ENCODE assay signal across 9 cellular contexts in the genomic region with DNA sequence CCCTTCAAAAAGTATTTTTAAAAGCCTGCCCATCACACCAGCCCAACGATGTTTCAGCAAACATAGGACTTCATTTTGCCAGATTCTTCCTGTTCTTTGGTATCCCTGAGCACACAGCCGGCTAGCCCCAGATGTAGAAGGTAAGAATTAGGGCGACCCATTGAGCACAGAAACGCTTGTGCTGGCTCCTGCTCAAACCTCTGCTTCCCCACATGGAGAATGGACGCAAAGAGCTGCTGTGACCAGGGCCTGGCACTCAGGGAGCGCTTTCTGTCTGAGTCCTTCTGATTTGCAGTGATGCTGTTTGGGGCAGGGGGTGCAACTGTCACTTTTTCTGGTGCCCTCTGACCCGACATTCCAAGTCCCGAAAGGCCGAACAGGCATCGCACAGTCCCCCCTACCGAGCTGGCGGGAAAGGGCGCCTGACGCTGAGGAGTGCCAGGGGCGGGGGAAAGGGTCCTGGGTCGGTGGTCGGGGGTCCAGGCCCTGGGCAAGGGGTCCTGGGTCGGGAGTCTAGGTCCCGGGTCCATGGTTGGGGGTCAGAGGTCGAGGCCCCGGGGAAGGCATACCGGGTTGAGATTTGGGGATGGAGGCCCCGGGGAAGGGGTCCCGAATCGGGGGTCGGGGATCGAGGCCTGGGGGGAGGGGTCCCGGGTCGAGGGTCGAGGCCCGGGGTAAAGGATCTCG. TPM values are rescaled to one million over a fixed set of nuclear protein-coding genes. Genes with fewer than 3 reads are reported as not detected.
DNase-seq lines count a peak whose midpoint lies in the region; ATAC-seq and TF ChIP-seq lines count a peak whose summit lies in the region.
"Had no signal": no experiment of that assay in that cellular context is flagged by ENCODE, and none has a peak within 500 bp of the region (broad histone marks: within the 10 kb centered on the region; RNA-seq: fewer than 3 reads in every experiment).

No MANE protein-coding gene starts in this region.

- H3K9me3 Mint-ChIP-seq in CD4-positive, alpha-beta memory T cell: no peaks in the 10 kb centered on the region

- H3K4me3 ChIP-seq in CD4-positive, alpha-beta memory T cell (ENCODE audit: low read length in 2 of 2): peak overlapping the region in 1 of 2 donors; percentile 92
- H3K4me3 ChIP-seq in RWPE2 (ENCODE audit: severe bottlenecking): peak overlapping the region; percentile 89
- H3K4me3 ChIP-seq in esophagus squamous epithelium: peak overlapping the region; percentile 91 to 99 (median 98)
- H3K4me3 ChIP-seq in ovary: peak overlapping the region; percentile 83

- TF ChIP-seq EP300 in ovary (IDR thresholded peaks at IDR 0.05): no peak

- TF ChIP-seq POLR2A in esophagus squamous epithelium (IDR thresholded peaks at IDR 0.05) (no peak), ovary (IDR thresholded peaks at IDR 0.05) (no peak)

- H3K36me3 ChIP-seq in CD4-positive, alpha-beta memory T cell (ENCODE audit: insufficient read depth, low read length): no peaks in the 10 kb centered on the region
- H3K36me3 ChIP-seq in RWPE2 (ENCODE audit: low read depth) (peaks cover 39% of the 10 kb centered on the region), esophagus squamous epithelium (peaks cover 0 to 45% (median 4%) of the 10 kb centered on the region in 3 donors), ovary (no peaks in the 10 kb centered on the region)

- ATAC-seq in RWPE2 (ENCODE audit: low read depth) (no peak), GM21576 (IDR thresholded peaks at IDR 0.05; ENCODE audit: unreplicated experiment) (no peak), HG03108 (IDR thresholded peaks at IDR 0.05; ENCODE audit: unreplicated experiment) (no peak), GM18873 (IDR thresholded peaks at IDR 0.05; ENCODE audit: low FRiP score, unreplicated experiment) (no peak)

- no peaks in the 10 kb centered on the region for H3K27me3 ChIP-seq in CD4-positive, alpha-beta memory T cell (ENCODE audit: insufficient read depth, low read length)
- H3K27me3 ChIP-seq in RWPE2 (ENCODE audit: insufficient read depth, poor library complexity, severe bottlenecking) (no peaks in the 10 kb centered on the region), esophagus squamous epithelium (no peaks in the 10 kb centered on the region), ovary (no peaks in the 10 kb centered on the region)

- H3K27me3 Mint-ChIP-seq in CD4-positive, alpha-beta memory T cell: no peaks in the 10 kb centered on the region

- DNase-seq in CD4-positive, alpha-beta memory T cell: no peak
- no peak for DNase-seq in RWPE2 (ENCODE audit: low spot score)
- no peak for DNase-seq in esophagus squamous epithelium (lab: John Stamatoyannopoulos, UW)
- DNase-seq in ovary: peak in 4 of 5 donors; percentile 30 to 54 (median 50)
- no peak for DNase-seq in stimulated activated CD4-positive, alpha-beta T cell treated with anti-CD3 and anti-CD28 coated beads, Interleukin-1b, Interleukin-23, amount 100 ng/mL, for 48 hours
- DNase-seq: NCI-H82 had no signal

- H3K4me3 Mint-ChIP-seq in CD4-positive, alpha-beta memory T cell: peak overlapping the region; percentile 72 to 91 (median 80)

- H3K27ac Mint-ChIP-seq in CD4-positive, alpha-beta memory T cell: peak overlapping the region; percentile 74 to 92 (median 88)

- peaks cover 8 to 23% of the 10 kb centered on the region in 2 donors for H3K36me3 Mint-ChIP-seq in CD4-positive, alpha-beta memory T cell

- TF ChIP-seq CTCF in RWPE2 (IDR thresholded peaks at IDR 0.05; ENCODE audit: poor library complexity, severe bottlenecking) (no peak), esophagus squamous epithelium (IDR thresholded peaks at IDR 0.05) (no peak), ovary (IDR thresholded peaks at IDR 0.05) (no peak)

- WGBS in esophagus squamous epithelium, 2 donors: 56 to 61% methylated on average over 4 to 8 of the region's 32 CpGs
- WGBS in ovary, 3 donors: 22 to 24% (median 24%) methylated on average over 22 to 32 of the region's 32 CpGs

- H3K4me1 Mint-ChIP-seq in CD4-positive, alpha-beta memory T cell: peaks cover 13 to 46% (median 26%) of the 10 kb centered on the region in 4 donors

- H3K9me3 ChIP-seq in CD4-positive, alpha-beta memory T cell (ENCODE audit: control insufficient read depth in 1 of 2, low read length in 2 of 2): no peaks in the 10 kb centered on the region
- H3K9me3 ChIP-seq in RWPE2 (ENCODE audit: severe bottlenecking) (no peaks in the 10 kb centered on the region), esophagus squamous epithelium (no peaks in the 10 kb centered on the region), ovary (no peaks in the 10 kb centered on the region)

- intact Hi-C loops in CD4-positive, alpha-beta memory T cell (cut with micrococcal nuclease): loop anchor here (1.0 kb wide), 2 partner anchors 30 to 45 kb away; a partner anchor contains a TSS
- intact Hi-C loops in esophagus squamous epithelium (cut with DNase I): no loop called here
- intact Hi-C loops in ovary (cut with DNase I): no loop called here

- CTCF ChIA-PET in CD4-positive, alpha-beta memory T cell (lab: Charles Lee; ENCODE audit: partially characterized antibody): interaction anchor here (3.1 kb wide), 1 partner anchor 43 kb away, joined by 10 read pairs; no protein-coding TSS in a partner anchor

- POLR2A ChIA-PET in CD4-positive, alpha-beta memory T cell (lab: Charles Lee; ENCODE audit: partially characterized antibody): interaction anchor here (0.8 to 1.7 kb wide), 3 partner anchors 11 to 44 kb away, joined by 3 to 11 read pairs (median 4); a partner anchor contains a TSS

- H3K4me1 ChIP-seq in CD4-positive, alpha-beta memory T cell (ENCODE audit: insufficient read depth, low read length): peaks cover 21% of the 10 kb centered on the region
- H3K4me1 ChIP-seq in RWPE2 (ENCODE audit: insufficient read depth, poor library complexity, severe bottlenecking) (peaks cover 6% of the 10 kb centered on the region), esophagus squamous epithelium (peaks cover 13 to 39% (median 15%) of the 10 kb centered on the region in 3 donors), ovary (ENCODE audit: insufficient read depth) (peaks cover 13% of the 10 kb centered on the region)

- peak overlapping the region; percentile 93 for H3K27ac ChIP-seq in CD4-positive, alpha-beta memory T cell (ENCODE audit: low read depth, low read length)
- peak overlapping the region; percentile 57 for H3K27ac ChIP-seq in RWPE2 (ENCODE audit: poor library complexity, severe bottlenecking)
- peak overlapping the region; percentile 89 to 95 (median 93) for H3K27ac ChIP-seq in esophagus squamous epithelium
- H3K27ac ChIP-seq in ovary: peak overlapping the region in 1 of 2 donors; percentile 36

RNA-seq across cellular contexts. Expression of a gene that starts 0.9 kb away (rescaled TPM):
- 10 to 100 TPM; 77.3 to 88.9 TPM for total RNA-seq in CD4-positive, alpha-beta memory T cell
- polyA plus RNA-seq in CD4-positive, alpha-beta memory T cell: 10 to 100 TPM; 66.5 to 83.9 TPM
- total RNA-seq in esophagus squamous epithelium (100 to 1,000 TPM in 2 of 4 donors, 10 to 100 TPM in 2; 83.0 to 116 (median 104) TPM), ovary (10 to 100 TPM; 36.0 to 76.8 (median 54.2) TPM)
- 10 to 100 TPM; 13.2 to 49.2 TPM for polyA plus RNA-seq in ovary

RNA-seq across cellular contexts. Expression of a gene that starts 1.1 kb away (rescaled TPM):
- 10 to 100 TPM in 1 of 2 experiments, 1 to 10 TPM in 1; 8.6 to 10.5 TPM for total RNA-seq in CD4-positive, alpha-beta memory T cell
- 1 to 10 TPM; 2.5 to 5.7 TPM for polyA plus RNA-seq in CD4-positive, alpha-beta memory T cell
- total RNA-seq in esophagus squamous epithelium: 1 to 10 TPM; 1.8 to 4.9 (median 2.8) TPM
- total RNA-seq in ovary: 1 to 10 TPM; 1.5 to 8.2 (median 5.8) TPM
- 1 to 10 TPM; 3.4 to 3.7 TPM for polyA plus RNA-seq in ovary

RNA-seq across cellular contexts. Expression of a gene that starts 29.9 kb away (rescaled TPM):
- 100 to 1,000 TPM; 134 to 140 TPM for total RNA-seq in CD4-positive, alpha-beta memory T cell
- polyA plus RNA-seq in CD4-positive, alpha-beta memory T cell: 10 to 100 TPM; 24.8 to 33.5 TPM
- 10 to 100 TPM; 21.6 to 45.0 (median 39.3) TPM for total RNA-seq in esophagus squamous epithelium
- total RNA-seq in ovary: 10 to 100 TPM; 22.8 to 62.1 (median 51.9) TPM
- polyA plus RNA-seq in ovary: 10 to 100 TPM; 16.9 to 54.5 TPM

RNA-seq across cellular contexts. Expression of a gene that starts 43.1 kb away (rescaled TPM):
- not detected for total RNA-seq in CD4-positive, alpha-beta memory T cell
- polyA plus RNA-seq in CD4-positive, alpha-beta memory T cell: not detected
- total RNA-seq in esophagus squamous epithelium (1 to 10 TPM in 1 of 4 donors, under 1 TPM in 1, not detected in 2; 0.76 to 4.1 TPM), ovary (1 to 10 TPM in 3 of 7 donors, under 1 TPM in 3, not detected in 1; 0.30 to 5.7 (median 1.3) TPM)
- polyA plus RNA-seq in ovary: 1 to 10 TPM in 1 of 2 donors, under 1 TPM in 1; 0.35 to 3.3 TPM

RNA-seq across cellular contexts. Expression of a gene that starts 44.9 kb away (rescaled TPM):
- 10 to 100 TPM; 12.7 to 13.1 TPM for total RNA-seq in CD4-positive, alpha-beta memory T cell
- polyA plus RNA-seq in CD4-positive, alpha-beta memory T cell: 10 to 100 TPM in 1 of 2 donors, 1 to 10 TPM in 1; 5.4 to 13.0 TPM
- total RNA-seq in esophagus squamous epithelium: 10 to 100 TPM in 2 of 4 donors, 1 to 10 TPM in 2; 6.1 to 26.1 (median 8.9) TPM
- 10 to 100 TPM in 4 of 7 donors, 1 to 10 TPM in 3; 3.6 to 29.8 (median 11.1) TPM for total RNA-seq in ovary
- 1 to 10 TPM in 1 of 2 donors, under 1 TPM in 1; 0.42 to 4.8 TPM for polyA plus RNA-seq in ovary

Comparison
In these comparisons a context has a peak if more than half of its experiments do, and no peak if none do; other contexts are left out.
1. DNase-seq: peak in ovary (4 of 5); none in CD4-positive, alpha-beta memory T cell (0 of 5), RWPE2 (single experiment), esophagus squamous epithelium (single experiment) and stimulated activated CD4-positive, alpha-beta T cell treated with anti-CD3 and anti-CD28 coated beads, Interleukin-1b, Interleukin-23, amount 100 ng/mL, for 48 hours (single experiment).